29 cellular contexts compared by ENCODE assay signal in genomic region chr12:130075497-130076076, GRCh38.
"Had no signal": no experiment of that assay in that cellular context is flagged by ENCODE, and none has a peak within 500 bp of the region (broad histone marks: within the 10 kb centered on the region; RNA-seq: fewer than 3 reads in every experiment).

No MANE protein-coding gene starts in this region.

- DNase-seq: activated CD4-positive, alpha-beta T cell treated with anti-CD3 and anti-CD28 coated beads for 36 hours; activated CD4-positive, alpha-beta T cell treated with anti-CD3 and anti-CD28 coated beads, Interleukin-2, amount 50 U/mL, for 4 hours; activated CD4-positive, CD25-positive, alpha-beta regulatory T cell; activated effector memory CD4-positive, alpha-beta T cell treated with anti-CD3 and anti-CD28 coated beads, Interleukin-2, amount 50 U/mL, for 16 hours; activated naive CD4-positive, alpha-beta T cell treated with anti-CD3 and anti-CD28 coated beads for 36 hours; activated T-cell treated with anti-CD3 and anti-CD28 coated beads for 4 hours; amniotic stem cell; brain microvascular endothelial cell; effector memory CD4-positive, alpha-beta T cell; foreskin keratinocyte; heart left ventricle; kidney; left colon; mammary epithelial cell; naive B cell; stimulated activated CD4-positive, alpha-beta T cell treated with anti-CD3 and anti-CD28 coated beads, Interleukin-1b, Interleukin-23, amount 100 ng/mL, for 48 hours; stimulated activated CD4-positive, alpha-beta T cell treated with anti-CD3 and anti-CD28 coated beads, Interleukin-4, amount 100 ng/mL, for 4 hours; stimulated activated CD8-positive, alpha-beta memory T cell treated with anti-CD3 and anti-CD28 coated beads, Interleukin-4, amount 100 ng/mL, for 48 hours; stomach; T-helper 1 cell had no signal

- H3K9me3 ChIP-seq: esophagus muscularis mucosa, right atrium auricular region had no signal

- H3K4me2 ChIP-seq: smooth muscle cell had no signal

- H3K27ac Mint-ChIP-seq: activated CD4-positive, alpha-beta T cell treated with anti-CD3 and anti-CD28 coated beads for 36 hours; activated naive CD4-positive, alpha-beta T cell treated with anti-CD3 and anti-CD28 coated beads for 36 hours; mesothelial cell of epicardium; stimulated activated memory B cell treated with anti-CD40 and anti-IgM and Interleukin-4, amounts not matched to agents 10 μg/mL and 1 μg/mL and 100 μg/mL, for 72 hours; T-helper 2 cell treated with Interferon-gamma antibody and Interleukin-4, amounts not matched to agents 5 μg/mL and 100 μg/mL, for 36 hours had no signal

- H3K4me1 Mint-ChIP-seq: mesothelial cell of epicardium; stimulated activated memory B cell treated with anti-CD40 and anti-IgM and Interleukin-4, amounts not matched to agents 10 μg/mL and 1 μg/mL and 100 μg/mL, for 72 hours had no signal

- H3K27me3 Mint-ChIP-seq: stimulated activated memory B cell treated with anti-CD40 and anti-IgM and Interleukin-4, amounts not matched to agents 10 μg/mL and 1 μg/mL and 100 μg/mL, for 72 hours had no signal

- H3K4me1 ChIP-seq: esophagus muscularis mucosa, foreskin keratinocyte, heart left ventricle, right atrium auricular region, stomach, tibial nerve had no signal

- H3K4me3 Mint-ChIP-seq: activated CD4-positive, alpha-beta T cell treated with anti-CD3 and anti-CD28 coated beads for 36 hours; activated naive CD4-positive, alpha-beta T cell treated with anti-CD3 and anti-CD28 coated beads for 36 hours; mesothelial cell of epicardium; stimulated activated memory B cell treated with anti-CD40 and anti-IgM and Interleukin-4, amounts not matched to agents 10 μg/mL and 1 μg/mL and 100 μg/mL, for 72 hours; T-helper 2 cell treated with Interferon-gamma antibody and Interleukin-4, amounts not matched to agents 5 μg/mL and 100 μg/mL, for 36 hours had no signal

- H3K36me3 Mint-ChIP-seq: mesothelial cell of epicardium; stimulated activated memory B cell treated with anti-CD40 and anti-IgM and Interleukin-4, amounts not matched to agents 10 μg/mL and 1 μg/mL and 100 μg/mL, for 72 hours had no signal

- H3K27ac ChIP-seq: brain microvascular endothelial cell, coronary artery, esophagus muscularis mucosa, foreskin keratinocyte, heart left ventricle, right atrium auricular region, stomach, tibial nerve had no signal

- H3K4me3 ChIP-seq: coronary artery, dorsolateral prefrontal cortex, esophagus muscularis mucosa, heart left ventricle, right atrium auricular region, smooth muscle cell, stomach, tibial nerve had no signal

- H3K36me3 ChIP-seq: brain microvascular endothelial cell, esophagus muscularis mucosa, heart left ventricle, right atrium auricular region, stomach, tibial nerve had no signal

- H3K27me3 ChIP-seq: brain microvascular endothelial cell, foreskin keratinocyte, right atrium auricular region, tibial nerve had no signal

- ATAC-seq: activated CD4-positive, alpha-beta T cell treated with anti-CD3 and anti-CD28 coated beads for 36 hours; foreskin keratinocyte; heart left ventricle; left colon; stimulated activated memory B cell treated with anti-CD40 and anti-IgM and Interleukin-4, amounts not matched to agents 10 μg/mL and 1 μg/mL and 100 μg/mL, for 72 hours had no signal
